In the genomic region with DNA sequence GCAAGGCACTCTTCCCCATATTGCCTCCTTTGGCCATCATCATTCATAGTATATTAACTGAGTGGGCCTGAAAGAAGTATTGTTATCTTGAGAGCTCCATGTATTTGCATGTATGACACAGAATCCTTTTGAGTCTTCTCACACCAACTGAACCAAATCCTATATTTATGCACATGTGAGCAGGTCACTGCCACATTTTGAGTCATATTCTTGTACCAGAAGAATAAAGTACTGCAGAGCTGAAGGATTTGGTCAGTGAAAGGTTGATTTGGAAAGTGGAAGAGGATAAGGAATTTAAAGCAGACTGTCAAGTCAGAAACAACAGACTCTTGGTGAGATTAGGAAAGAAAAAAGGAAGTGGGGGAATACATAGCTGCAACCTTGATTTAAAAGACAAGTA, we compare ENCODE assay signal across 16 cellular contexts.
DNase-seq lines count a peak whose midpoint lies in the region; ATAC-seq and TF ChIP-seq lines count a peak whose summit lies in the region.
"Had no signal": no experiment of that assay in that cellular context is flagged by ENCODE, and none has a peak within 500 bp of the region (broad histone marks: within the 10 kb centered on the region; RNA-seq: fewer than 3 reads in every experiment).

No MANE protein-coding gene starts in this region.

- no peaks in the 10 kb centered on the region for H3K27me3 ChIP-seq in ascending aorta

- H3K9me3 ChIP-seq in HEK293 (ENCODE audit: control insufficient read depth, insufficient read depth, low read depth, low read length): no peaks in the 10 kb centered on the region
- H3K9me3 ChIP-seq in ascending aorta: peaks cover 0 to 7% of the 10 kb centered on the region in 2 donors
- H3K9me3 ChIP-seq: prostate gland had no signal

- H3K27ac Mint-ChIP-seq in activated CD8-positive, alpha-beta T cell treated with anti-CD3 and anti-CD28 coated beads for 36 hours: peak overlapping the region; percentile 73
- no peak overlapping the region for H3K27ac Mint-ChIP-seq in activated CD8-positive, alpha-beta T cell treated with anti-CD3 and anti-CD28 coated beads, Interleukin-2, amount 10 ng/mL, durations not matched to agents 7 days and 5 days
- H3K27ac Mint-ChIP-seq in stimulated activated effector memory CD8-positive, alpha-beta T cell treated with anti-CD3 and anti-CD28 coated beads, Interleukin-12 subunit alpha, Interleukin-12 subunit beta, amount 100 ng/mL, for 72 hours: peak overlapping the region; percentile 84

- H3K4me3 Mint-ChIP-seq in activated CD8-positive, alpha-beta T cell treated with anti-CD3 and anti-CD28 coated beads for 36 hours: no peak overlapping the region
- no peak overlapping the region for H3K4me3 Mint-ChIP-seq in activated CD8-positive, alpha-beta T cell treated with anti-CD3 and anti-CD28 coated beads, Interleukin-2, amount 10 ng/mL, durations not matched to agents 7 days and 5 days
- peak overlapping the region; percentile 18 for H3K4me3 Mint-ChIP-seq in stimulated activated effector memory CD8-positive, alpha-beta T cell treated with anti-CD3 and anti-CD28 coated beads, Interleukin-12 subunit alpha, Interleukin-12 subunit beta, amount 100 ng/mL, for 72 hours
- H3K4me3 Mint-ChIP-seq: CD8-positive, alpha-beta T cell; nephron had no signal

- H3K4me3 ChIP-seq in HEK293 (ENCODE audit: low read depth, low read length) (no peak overlapping the region), ascending aorta (no peak overlapping the region)
- H3K4me3 ChIP-seq: lung, prostate gland, smooth muscle cell had no signal

- H3K27me3 Mint-ChIP-seq in activated CD8-positive, alpha-beta T cell treated with anti-CD3 and anti-CD28 coated beads for 36 hours: no peaks in the 10 kb centered on the region
- H3K27me3 Mint-ChIP-seq in activated CD8-positive, alpha-beta T cell treated with anti-CD3 and anti-CD28 coated beads, Interleukin-2, amount 10 ng/mL, durations not matched to agents 7 days and 5 days (ENCODE audit: low read depth): no peaks in the 10 kb centered on the region

- H3K4me1 ChIP-seq in HEK293 (ENCODE audit: control insufficient read depth, insufficient read depth, low read length) (peaks cover 33% of the 10 kb centered on the region), ascending aorta (peaks cover 8 to 43% of the 10 kb centered on the region in 2 donors)

- H3K36me3 Mint-ChIP-seq in activated CD8-positive, alpha-beta T cell treated with anti-CD3 and anti-CD28 coated beads for 36 hours (ENCODE audit: low read depth): peaks cover 68% of the 10 kb centered on the region
- peaks cover 30% of the 10 kb centered on the region for H3K36me3 Mint-ChIP-seq in activated CD8-positive, alpha-beta T cell treated with anti-CD3 and anti-CD28 coated beads, Interleukin-2, amount 10 ng/mL, durations not matched to agents 7 days and 5 days (ENCODE audit: low read depth)
- peaks cover 38% of the 10 kb centered on the region for H3K36me3 Mint-ChIP-seq in stimulated activated effector memory CD8-positive, alpha-beta T cell treated with anti-CD3 and anti-CD28 coated beads, Interleukin-12 subunit alpha, Interleukin-12 subunit beta, amount 100 ng/mL, for 72 hours

- ATAC-seq in activated CD8-positive, alpha-beta T cell treated with anti-CD3 and anti-CD28 coated beads for 36 hours: peak; percentile 21
- ATAC-seq in activated CD8-positive, alpha-beta T cell treated with anti-CD3 and anti-CD28 coated beads, Interleukin-2, amount 10 ng/mL, durations not matched to agents 7 days and 5 days: no peak
- ATAC-seq in stimulated activated effector memory CD8-positive, alpha-beta T cell treated with anti-CD3 and anti-CD28 coated beads, Interleukin-12 subunit alpha, Interleukin-12 subunit beta, amount 100 ng/mL, for 72 hours: peak; percentile 74
- ATAC-seq: CD8-positive, alpha-beta T cell had no signal

- no peaks in the 10 kb centered on the region for H3K36me3 ChIP-seq in HEK293 (ENCODE audit: control insufficient read depth in 2 of 2, insufficient read depth in 1 of 2, low read length in 2 of 2)
- no peaks in the 10 kb centered on the region for H3K36me3 ChIP-seq in ascending aorta
- H3K36me3 ChIP-seq: prostate gland had no signal

- peaks cover 9% of the 10 kb centered on the region for H3K9me3 Mint-ChIP-seq in activated CD8-positive, alpha-beta T cell treated with anti-CD3 and anti-CD28 coated beads for 36 hours
- peaks cover 3% of the 10 kb centered on the region for H3K9me3 Mint-ChIP-seq in activated CD8-positive, alpha-beta T cell treated with anti-CD3 and anti-CD28 coated beads, Interleukin-2, amount 10 ng/mL, durations not matched to agents 7 days and 5 days (ENCODE audit: insufficient read depth)
- H3K9me3 Mint-ChIP-seq in stimulated activated effector memory CD8-positive, alpha-beta T cell treated with anti-CD3 and anti-CD28 coated beads, Interleukin-12 subunit alpha, Interleukin-12 subunit beta, amount 100 ng/mL, for 72 hours: peaks cover 3% of the 10 kb centered on the region
- H3K9me3 Mint-ChIP-seq: CD8-positive, alpha-beta T cell had no signal

- H3K27ac ChIP-seq in HEK293 (ENCODE audit: extremely low read depth, low read depth, low read length) (no peak overlapping the region), ascending aorta (peak overlapping the region; percentile 63 to 88)

- DNase-seq in activated CD8-positive, alpha-beta T cell treated with anti-CD3 and anti-CD28 coated beads for 36 hours: no peak
- DNase-seq in activated CD8-positive, alpha-beta T cell treated with anti-CD3 and anti-CD28 coated beads, Interleukin-2, amount 10 ng/mL, durations not matched to agents 7 days and 5 days: no peak
- DNase-seq in ascending aorta (ENCODE audit: low spot score in 2 of 2) (no peak), NCI-H446 (lab: John Stamatoyannopoulos, UW) (no peak), hepatic stellate cell (ENCODE audit: low spot score) (no peak)
- no peak for DNase-seq in stimulated activated effector memory CD8-positive, alpha-beta T cell treated with anti-CD3 and anti-CD28 coated beads, Interleukin-12 subunit alpha, Interleukin-12 subunit beta, amount 100 ng/mL, for 72 hours (ENCODE audit: low spot score in 2 of 2)
- DNase-seq in activated effector memory CD4-positive, alpha-beta T cell treated with Interleukin-2 at 50 U/mL for 16 hours: no peak
- DNase-seq: CD8-positive, alpha-beta T cell; effector CD8-positive, alpha-beta T cell; NCI-H1417 treated with DMSO at 0.1 percent for 48 hours; NCI-H2171 had no signal

- peaks cover 75% of the 10 kb centered on the region for H3K4me1 Mint-ChIP-seq in activated CD8-positive, alpha-beta T cell treated with anti-CD3 and anti-CD28 coated beads for 36 hours (ENCODE audit: low read depth)
- H3K4me1 Mint-ChIP-seq in activated CD8-positive, alpha-beta T cell treated with anti-CD3 and anti-CD28 coated beads, Interleukin-2, amount 10 ng/mL, durations not matched to agents 7 days and 5 days (ENCODE audit: low read depth): peaks cover 21% of the 10 kb centered on the region
- peaks cover 67% of the 10 kb centered on the region for H3K4me1 Mint-ChIP-seq in stimulated activated effector memory CD8-positive, alpha-beta T cell treated with anti-CD3 and anti-CD28 coated beads, Interleukin-12 subunit alpha, Interleukin-12 subunit beta, amount 100 ng/mL, for 72 hours

- CTCF ChIA-PET in activated CD8-positive, alpha-beta T cell treated with anti-CD3 and anti-CD28 coated beads for 36 hours (lab: Charles Lee): interaction anchor here (0.8 to 2.3 kb wide), 6 partner anchors 9 to 121 kb away, joined by 3 to 6 read pairs (median 4); a partner anchor contains a TSS
- CTCF ChIA-PET in activated CD8-positive, alpha-beta T cell treated with anti-CD3 and anti-CD28 coated beads, Interleukin-2, amount 10 ng/mL, durations not matched to agents 7 days and 5 days (lab: Charles Lee): interaction anchor here (0.8 to 5.1 kb wide), 2 partner anchors 15 to 32 kb away, joined by 3 to 28 read pairs; no protein-coding TSS in a partner anchor
- CTCF ChIA-PET in HEK293 (lab: Yijun Ruan, JAX): interaction anchor here (1.0 to 3.6 kb wide), 3 partner anchors 11 to 416 kb away, joined by 3 to 19 read pairs (median 5); no protein-coding TSS in a partner anchor

- intact Hi-C loops in activated CD8-positive, alpha-beta T cell treated with anti-CD3 and anti-CD28 coated beads for 36 hours (cut with micrococcal nuclease): no loop called here
- intact Hi-C loops in ascending aorta (cut with DNase I): no loop called here

- POLR2A ChIA-PET in activated CD8-positive, alpha-beta T cell treated with anti-CD3 and anti-CD28 coated beads for 36 hours (lab: Charles Lee): interaction anchor here (0.7 to 2.1 kb wide), 4 partner anchors 11 to 121 kb away, joined by 3 to 5 read pairs (median 4); no protein-coding TSS in a partner anchor
- POLR2A ChIA-PET in activated CD8-positive, alpha-beta T cell treated with anti-CD3 and anti-CD28 coated beads, Interleukin-2, amount 10 ng/mL, durations not matched to agents 7 days and 5 days (lab: Charles Lee): interaction anchor here (0.7 to 1.2 kb wide), 2 partner anchors 121 to 190 kb away, joined by 3 read pairs; no protein-coding TSS in a partner anchor
- POLR2A ChIA-PET in HEK293 (lab: Yijun Ruan, JAX): no interaction called here

- TF ChIP-seq CTCF in activated CD8-positive, alpha-beta T cell treated with anti-CD3 and anti-CD28 coated beads for 36 hours (IDR thresholded peaks at IDR 0.05): no peak
- TF ChIP-seq CTCF in HEK293 (tag by site-specific recombination; IDR thresholded peaks at IDR 0.05) (no peak), ascending aorta (IDR thresholded peaks at IDR 0.05) (no peak)

TF ChIP-seq in HEK293, 187 proteins besides CTCF, POLR2A, EP300 and RAD21:
- TF ChIP-seq ZEB2 (tag by site-specific recombination; IDR thresholded peaks at IDR 0.05): no peak
- TF ChIP-seq TRIM28 (IDR thresholded peaks at IDR 0.05; ENCODE audit: borderline replicate concordance, low read length): peak; percentile 16; the same call in 1 of the 2 replicates
- peak; percentile 37 for TF ChIP-seq SETDB1 (IDR thresholded peaks at IDR 0.05; ENCODE audit: insufficient read length, low read length)
- TF ChIP-seq ZNF112 (tag by site-specific recombination; IDR thresholded peaks at IDR 0.05): no peak
- TF ChIP-seq EGR2 (tag by site-specific recombination; IDR thresholded peaks at IDR 0.05; ENCODE audit: low read depth): no peak
TF ChIP-seq in HEK293: peak in this region for 2.
